Comparison of ENCODE assay signal across 8 cellular contexts in the genomic region with DNA sequence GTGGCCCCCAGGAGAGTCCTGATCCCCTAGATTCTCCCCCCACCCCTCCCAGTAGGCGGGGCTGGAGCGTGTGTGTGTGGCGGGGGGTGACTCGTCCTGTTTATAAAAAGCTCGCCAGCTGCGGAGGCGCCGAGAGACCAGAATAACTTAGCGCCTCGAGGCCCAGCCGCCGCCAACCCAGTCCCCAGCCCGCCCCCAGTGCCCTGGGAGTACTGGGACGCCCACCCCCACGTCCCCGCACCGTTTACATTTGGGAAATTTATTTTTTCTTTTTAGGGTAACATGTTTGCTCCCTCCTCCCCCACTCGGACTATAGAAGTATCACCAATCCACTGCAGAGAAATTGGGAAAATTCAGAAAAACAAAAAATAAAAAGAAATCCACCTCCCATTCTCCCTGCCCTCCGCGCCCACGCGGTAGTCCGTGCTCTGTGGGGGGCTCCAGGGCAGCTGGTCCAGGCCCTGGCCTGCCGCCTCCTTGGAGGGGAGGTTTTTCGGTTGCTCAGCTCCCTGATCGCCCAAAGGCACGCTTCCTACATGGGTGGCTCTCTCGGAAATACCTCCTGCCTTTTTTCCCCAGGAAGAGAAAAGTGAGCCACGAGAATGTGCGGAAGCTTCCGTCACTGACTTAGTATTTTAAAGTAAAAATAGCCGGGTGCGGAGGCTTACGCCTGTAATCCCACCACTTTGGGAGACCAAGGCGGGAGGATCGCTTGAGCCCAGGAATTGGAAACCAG. TPM values are rescaled to one million over a fixed set of nuclear protein-coding genes. Genes with fewer than 3 reads are reported as not detected.
A peak's percentile ranks its signal among the peaks of the same experiment; 100 is the strongest.
DNase-seq lines count a peak whose midpoint lies in the region; ATAC-seq, FAIRE-seq and TF ChIP-seq lines count a peak whose summit lies in the region.

No MANE protein-coding gene starts in this region.

- CTCF ChIA-PET in AG04449 (lab: Yijun Ruan, JAX): interaction anchor here (1.1 to 11.1 kb wide), 11 partner anchors 12 to 209 kb away, joined by 3 to 217 read pairs (median 5); a partner anchor contains a TSS

- no peaks in the 10 kb centered on the region for H3K36me3 Mint-ChIP-seq in activated naive CD8-positive, alpha-beta T cell
- H3K36me3 Mint-ChIP-seq in neural crest cell (ENCODE audit: low read depth): no peaks in the 10 kb centered on the region

- DNase-seq in AG04449 (ENCODE audit: low read depth, low spot score) (no peak), H54 (ENCODE audit: insufficient read length, low spot score) (peak; percentile 61), RPMI8226 (peak; percentile 87), germinal center (ENCODE audit: low spot score) (peak; percentile 74), neural crest cell (ENCODE audit: low read depth, low spot score) (peak; percentile 48)

- H3K27me3 Mint-ChIP-seq in activated naive CD8-positive, alpha-beta T cell: peaks cover 5% of the 10 kb centered on the region
- peaks cover 13% of the 10 kb centered on the region for H3K27me3 Mint-ChIP-seq in neural crest cell (ENCODE audit: low read depth)

- no peak for TF ChIP-seq CTCF in AG04449 (IDR thresholded peaks at IDR 0.05; ENCODE audit: insufficient read depth, low read length, missing control alignments)
- TF ChIP-seq CTCF in neural crest cell (conservative IDR thresholded peaks at IDR 0.05): peak; percentile 13

- H3K4me1 Mint-ChIP-seq in activated naive CD8-positive, alpha-beta T cell (ENCODE audit: low read depth): peaks cover 16% of the 10 kb centered on the region
- peaks cover 37% of the 10 kb centered on the region for H3K4me1 Mint-ChIP-seq in neural crest cell

- H3K36me3 ChIP-seq in urinary bladder (ENCODE audit: insufficient read depth): no peaks in the 10 kb centered on the region

- no peak for ATAC-seq in HG02884 (IDR thresholded peaks at IDR 0.05; ENCODE audit: unreplicated experiment)

- H3K9me3 Mint-ChIP-seq in activated naive CD8-positive, alpha-beta T cell (ENCODE audit: low read depth): no peaks in the 10 kb centered on the region
- no peaks in the 10 kb centered on the region for H3K9me3 Mint-ChIP-seq in neural crest cell

- TF ChIP-seq POLR2A in H54 (IDR thresholded peaks at IDR 0.05; ENCODE audit: low read depth, low read length): no peak

- H3K4me1 ChIP-seq in urinary bladder (ENCODE audit: insufficient read depth): no peaks in the 10 kb centered on the region

- H3K4me3 ChIP-seq in AG04449 (ENCODE audit: low read depth, low read length) (peak overlapping the region; percentile 71), urinary bladder (ENCODE audit: low read depth, low read length) (peak overlapping the region; percentile 52)

- H3K27ac ChIP-seq in urinary bladder (ENCODE audit: low read depth): peak overlapping the region; percentile 95

- no peak for FAIRE-seq in H54 (lab: Jason Lieb, UNC)

- H3K27ac Mint-ChIP-seq in activated naive CD8-positive, alpha-beta T cell: no peak overlapping the region
- H3K27ac Mint-ChIP-seq in neural crest cell (ENCODE audit: unreplicated experiment): peak overlapping the region; percentile 89

- H3K4me3 Mint-ChIP-seq in activated naive CD8-positive, alpha-beta T cell: peak overlapping the region; percentile 95
- peak overlapping the region; percentile 95 for H3K4me3 Mint-ChIP-seq in neural crest cell

- POLR2A ChIA-PET in AG04449 (lab: Yijun Ruan, JAX): interaction anchor here (0.9 to 3.3 kb wide), 4 partner anchors 19 to 76 kb away, joined by 3 to 26 read pairs (median 4); a partner anchor contains a TSS

- WGBS in urinary bladder: 11% methylated on average over 36 of the region's 36 CpGs

RNA-seq across cellular contexts. Expression of a gene that starts 1.5 kb away (rescaled TPM):
- total RNA-seq in neural crest cell (9.2 and 9.9 TPM in 2 replicates), urinary bladder (4.7 TPM)
- polyA plus RNA-seq in urinary bladder: 5.5 TPM

RNA-seq across cellular contexts. Expression of a gene that starts 12.3 kb away (rescaled TPM):
- 16.9 and 17.2 TPM in 2 replicates for total RNA-seq in neural crest cell
- total RNA-seq in urinary bladder: 4.2 TPM
- 22.8 TPM for polyA plus RNA-seq in urinary bladder

RNA-seq across cellular contexts. Expression of a gene that starts 20.9 kb away (rescaled TPM):
- total RNA-seq in neural crest cell (0.09 and 0.25 TPM in 2 replicates), urinary bladder (1.7 TPM)
- 1.1 TPM for polyA plus RNA-seq in urinary bladder

RNA-seq across cellular contexts. Expression of a gene that starts 31.7 kb away (rescaled TPM):
- total RNA-seq in neural crest cell (not detected in 2 replicates), urinary bladder (6.6 TPM)
- polyA plus RNA-seq in urinary bladder: 90.6 TPM

RNA-seq across cellular contexts. Expression of a gene that starts 52.4 kb away (rescaled TPM):
- total RNA-seq in neural crest cell: 72.5 and 74.8 TPM in 2 replicates
- total RNA-seq in urinary bladder: 12.2 TPM
- polyA plus RNA-seq in urinary bladder: 17.0 TPM
